Comparison of ENCODE assay signal across 8 cellular contexts in the genomic region with DNA sequence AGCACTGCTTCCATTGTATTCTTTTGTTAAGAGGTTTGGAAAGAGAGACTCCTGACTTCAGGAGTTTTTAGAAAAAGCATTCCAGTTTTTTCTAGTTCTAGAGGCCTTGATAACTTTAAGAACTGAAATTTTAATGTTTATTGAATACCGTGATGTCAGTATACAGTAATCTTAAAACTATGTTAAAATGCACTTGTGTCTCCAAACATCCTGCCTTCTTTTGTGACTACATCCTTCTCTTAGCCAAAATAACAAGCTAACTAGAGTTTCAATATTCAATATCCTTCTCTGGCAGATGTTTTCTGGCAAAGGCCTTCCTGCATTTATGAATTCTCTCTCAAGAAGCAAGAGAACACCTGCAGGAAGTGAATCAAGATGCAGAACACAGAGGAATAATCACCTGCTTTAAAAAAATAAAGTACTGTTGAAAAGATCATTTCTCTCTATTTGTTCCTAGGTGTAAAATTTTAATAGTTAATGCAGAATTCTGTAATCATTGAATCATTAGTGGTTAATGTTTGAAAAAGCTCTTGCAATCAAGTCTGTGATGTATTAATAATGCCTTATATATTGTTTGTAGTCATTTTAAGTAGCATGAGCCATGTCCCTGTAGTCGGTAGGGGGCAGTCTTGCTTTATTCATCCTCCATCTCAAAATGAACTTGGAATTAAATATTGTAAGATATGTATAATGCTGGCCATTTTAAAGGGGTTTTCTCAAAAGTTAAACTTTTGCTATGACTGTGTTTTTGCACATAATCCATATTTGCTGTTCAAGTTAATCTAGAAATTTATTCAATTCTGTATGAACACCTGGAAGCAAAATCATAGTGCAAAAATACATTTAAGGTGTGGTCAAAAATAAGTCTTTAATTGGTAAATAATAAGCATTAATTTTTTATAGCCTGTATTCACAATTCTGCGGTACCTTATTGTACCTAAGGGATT. TPM values are rescaled to one million over a fixed set of nuclear protein-coding genes. Genes with fewer than 3 reads are reported as not detected.
DNase-seq lines count a peak whose midpoint lies in the region; ATAC-seq, FAIRE-seq and TF ChIP-seq lines count a peak whose summit lies in the region.

No MANE protein-coding gene starts in this region.

- no peaks in the 10 kb centered on the region for H3K9me2 ChIP-seq in Loucy (replicated peaks; ENCODE audit: low read depth, low read length)

- H3K79me2 ChIP-seq in Loucy (ENCODE audit: insufficient read depth, low read length) (no peaks in the 10 kb centered on the region), K562 (ENCODE audit: control insufficient read depth, insufficient read depth, low read length) (no peaks in the 10 kb centered on the region)

- DNase-seq in Daoy (ENCODE audit: low read depth) (peak; percentile 59), SW480 (ENCODE audit: low spot score) (peak; percentile 81), K562 (ENCODE audit: extremely low read depth in 1 of 4, low spot score in 3 of 4) (peak; percentile 50 to 76 (median 60)), inferior parietal cortex (ENCODE audit: extremely low spot score) (peak; percentile 72), GM12892 (ENCODE audit: insufficient read length) (no peak)
- peak; percentile 12 to 50 for DNase-seq in stimulated activated CD4-positive, alpha-beta T cell treated with anti-CD3 and anti-CD28 coated beads, Interleukin-1b, Interleukin-23, amount 100 ng/mL, for 4 hours (ENCODE audit: low read depth in 2 of 2)

- peak; percentile 92 to 93 for TF ChIP-seq RAD21 in K562 (CRISPR knock-in tag; conservative IDR thresholded peaks at IDR 0.05 in 1 of 2, IDR thresholded peaks at IDR 0.05 in 1 of 2)

- TF ChIP-seq CTCF in Loucy (conservative IDR thresholded peaks at IDR 0.05; ENCODE audit: low read length), result peak; percentile 98
- peak; percentile 63 to 93 (median 66); a peak in 5 of 6 replicates for TF ChIP-seq CTCF in K562 (IDR thresholded peaks at IDR 0.05 in 2 of 3, conservative IDR thresholded peaks at IDR 0.05 in 1 of 3; ENCODE audit: insufficient read depth in 2 of 3, low read depth in 1 of 3, low read length in 3 of 3)

- H2AFZ ChIP-seq in Loucy (ENCODE audit: low read length) (no peak overlapping the region), K562 (ENCODE audit: low read depth, low read length) (no peak overlapping the region)

- H3K9me1 ChIP-seq in K562 (ENCODE audit: control insufficient read depth, insufficient read depth, low read length), result no peaks in the 10 kb centered on the region

- H3K9ac ChIP-seq in Loucy (ENCODE audit: low read depth, low read length, poor library complexity, severe bottlenecking) (no peak overlapping the region), K562 (ENCODE audit: insufficient read depth in 1 of 2, low read depth in 2 of 2, low read length in 2 of 2) (no peak overlapping the region)

- TSS peak; percentile 26 for BruUV-seq in K562 (replicated peaks; lab: Mats Ljungman, UMichigan)

- no peaks in the 10 kb centered on the region for H3K27me3 ChIP-seq in Loucy (ENCODE audit: insufficient read depth, low read length, poor library complexity, severe bottlenecking)
- H3K27me3 ChIP-seq in K562 (ENCODE audit: control insufficient read depth in 2 of 2, insufficient read depth in 2 of 2, low read length in 2 of 2), result no peaks in the 10 kb centered on the region

- H3K4me3 ChIP-seq in Loucy (ENCODE audit: low read length, poor library complexity, severe bottlenecking), result no peak overlapping the region
- H3K4me3 ChIP-seq in K562, result no peak overlapping the region

- CTCF ChIA-PET in K562 (lab: Yijun Ruan, JAX; ENCODE audit: low intra/inter-chr PET ratio), result interaction anchor here (0.7 to 4.5 kb wide), 7 partner anchors 8 to 729 kb away, joined by 3 to 72 read pairs (median 5); no protein-coding TSS in a partner anchor

- H3F3A ChIP-seq in Loucy (ENCODE audit: low read depth), result no peaks in the 10 kb centered on the region

- intact Hi-C loops in K562 (cut with micrococcal nuclease), result loop anchor here (1.0 to 10.0 kb wide), 4 partner anchors 171 to 733 kb away; no protein-coding TSS in a partner anchor

- POLR2A ChIA-PET in K562 (lab: Yijun Ruan, JAX), result interaction anchor here (0.6 kb wide), 1 partner anchor 284 kb away, joined by 3 read pairs; no protein-coding TSS in a partner anchor

- WGBS in K562 (ENCODE audit: insufficient coverage, low coverage, missing lambda C conversion rate), result 26% methylated on average over 3 of the region's 3 CpGs

- FAIRE-seq in K562 (lab: Jason Lieb, UNC) (peak; percentile 35), GM12892 (lab: Jason Lieb, UNC) (no peak)

- H4K20me1 ChIP-seq in Loucy (ENCODE audit: insufficient read depth, low read length, poor library complexity, severe bottlenecking) (no peaks in the 10 kb centered on the region), K562 (replicated peaks; ENCODE audit: control insufficient read depth, insufficient read depth, low read length) (no peaks in the 10 kb centered on the region)

- H3K4me1 ChIP-seq in Loucy (ENCODE audit: insufficient read depth, low read length, poor library complexity, severe bottlenecking), result no peaks in the 10 kb centered on the region
- H3K4me1 ChIP-seq in K562 (replicated peaks in 1 of 2; ENCODE audit: control insufficient read depth in 2 of 2, insufficient read depth in 2 of 2, low read length in 2 of 2), result no peaks in the 10 kb centered on the region

- H3K4me2 ChIP-seq in Loucy (ENCODE audit: low read depth, low read length, poor library complexity, severe bottlenecking) (no peak overlapping the region), K562 (ENCODE audit: insufficient read depth, low read length) (no peak overlapping the region)

- in situ Hi-C loops in K562 (cut with MboI), result no loop called here

- TF ChIP-seq POLR2A in K562 (conservative IDR thresholded peaks at IDR 0.05), result no peak
- no peak for TF ChIP-seq POLR2A in GM12892 (IDR thresholded peaks at IDR 0.05; ENCODE audit: low read depth, low read length)

- no peak overlapping the region for H3K27ac ChIP-seq in K562 (ENCODE audit: extremely low read depth, low read depth, low read length)

- no peak for TF ChIP-seq EP300 in K562 (IDR thresholded peaks at IDR 0.05; ENCODE audit: low read length)

- H3K36me3 ChIP-seq in Loucy (ENCODE audit: insufficient read depth, low read length) (peaks cover 16% of the 10 kb centered on the region), K562 (ENCODE audit: control insufficient read depth, insufficient read depth, low read length) (peaks cover 31% of the 10 kb centered on the region; the same call in 2 of the 3 replicates)

- ATAC-seq in K562 (peak; percentile 85), HG02763 (IDR thresholded peaks at IDR 0.05; ENCODE audit: unreplicated experiment) (no peak)

- no peaks in the 10 kb centered on the region for H3K9me3 ChIP-seq in Loucy (ENCODE audit: insufficient read depth, low read depth, low read length)
- H3K9me3 ChIP-seq in K562 (replicated peaks; ENCODE audit: control insufficient read depth, insufficient read depth, low read depth, low read length), result no peaks in the 10 kb centered on the region

TF ChIP-seq in K562, 482 proteins besides CTCF, POLR2A, EP300 and RAD21 (continues in another document):
- no peak for TF ChIP-seq KDM2B (CRISPR knock-in tag; IDR thresholded peaks at IDR 0.05)
- no peak for TF ChIP-seq MTF1 (CRISPR knock-in tag; IDR thresholded peaks at IDR 0.05; ENCODE audit: borderline replicate concordance)
- TF ChIP-seq ARID2 (IDR thresholded peaks at IDR 0.05), result 0 out of 2 replicates have a peak, but pooled peaks have one; percentile 39
- TF ChIP-seq HMGN3 (IDR thresholded peaks at IDR 0.05; ENCODE audit: borderline replicate concordance, extremely low read depth, insufficient read length, low read depth, low read length), result no peak
- peak; percentile 86 for TF ChIP-seq DEAF1 (CRISPR knock-in tag; IDR thresholded peaks at IDR 0.05)
- TF ChIP-seq ZBED1 (IDR thresholded peaks at IDR 0.05), result no peak
- TF ChIP-seq ZBTB17 (CRISPR knock-in tag; IDR thresholded peaks at IDR 0.05), result peak; percentile 83
- no peak for TF ChIP-seq NELFE (IDR thresholded peaks at IDR 0.05; ENCODE audit: insufficient read depth, insufficient read length)

RNA-seq across cellular contexts. Expression of gene NDFIP1, which starts 43.1 kb away (rescaled TPM):
- 31.8 and 57.5 TPM in 2 replicates for total RNA-seq in Daoy (2014; rRNA removed; shearing (Covaris generic))
- total RNA-seq in K562 (2011; cell fraction: chromatin; rRNA removed; ENCODE audit: low replicate concordance), result 20.9 and 53.7 TPM in 2 replicates
- 22.1 and 24.3 TPM in 2 replicates for total RNA-seq in K562 (2011; cell fraction: nucleolus; rRNA removed)
- 42.7 and 56.4 TPM in 2 replicates for total RNA-seq in K562 (2011; cell fraction: nucleoplasm; rRNA removed)
- total RNA-seq in K562 (2014; rRNA removed), result 33.2 and 47.8 TPM in 2 replicates
- 36.8 and 39.3 TPM in 2 replicates for total RNA-seq in K562 (2014; rRNA removed; fragmentation: Illumina TruSeq; extraction: Trizol)
- total RNA-seq in K562 (2015; rRNA removed; fragmentation: Illumina TruSeq; extraction: Trizol), result 27.1 and 31.4 TPM in 2 replicates
- total RNA-seq in K562 (2021), result 35.8 and 36.3 TPM in 2 replicates
- polyA plus RNA-seq in K562 (2011; rRNA removed), result 17.2 and 31.9 TPM in 2 replicates
- 10.5 and 38.6 TPM in 2 replicates for polyA plus RNA-seq in K562 (2011; cell fraction: cytosol; rRNA removed)
- polyA plus RNA-seq in K562 (2011; cell fraction: nucleus; rRNA removed), result 5.0 and 5.5 TPM in 2 replicates
- 30.5 and 36.1 TPM in 2 replicates for polyA plus RNA-seq in K562 (2012)
- polyA plus RNA-seq in K562 (2014; fragmentation: Illumina TruSeq; extraction: Trizol), result 25.8 and 29.7 TPM in 2 replicates
- polyA plus RNA-seq in K562 (2014; fragmentation: Nextera tagmentation; extraction: Ambion mirVana), result 1 to 10 TPM; 5.3 to 7.6 TPM
- 26.0 and 37.5 TPM in 2 replicates for polyA plus RNA-seq in K562 (2014; rRNA removed)
- 16.9 and 24.5 TPM in 2 replicates for polyA minus RNA-seq in K562 (2011; rRNA and poly(A)+ RNA removed)
- polyA minus RNA-seq in K562 (2011; cell fraction: cytosol; rRNA and poly(A)+ RNA removed), result 7.8 and 11.8 TPM in 2 replicates
- 11.8 and 14.9 TPM in 2 replicates for polyA minus RNA-seq in K562 (2011; cell fraction: nucleus; rRNA and poly(A)+ RNA removed)
- polyA plus RNA-seq in GM12892 (2012; ENCODE audit: missing spikeins), result 2.3 TPM
